In the genomic region with DNA sequence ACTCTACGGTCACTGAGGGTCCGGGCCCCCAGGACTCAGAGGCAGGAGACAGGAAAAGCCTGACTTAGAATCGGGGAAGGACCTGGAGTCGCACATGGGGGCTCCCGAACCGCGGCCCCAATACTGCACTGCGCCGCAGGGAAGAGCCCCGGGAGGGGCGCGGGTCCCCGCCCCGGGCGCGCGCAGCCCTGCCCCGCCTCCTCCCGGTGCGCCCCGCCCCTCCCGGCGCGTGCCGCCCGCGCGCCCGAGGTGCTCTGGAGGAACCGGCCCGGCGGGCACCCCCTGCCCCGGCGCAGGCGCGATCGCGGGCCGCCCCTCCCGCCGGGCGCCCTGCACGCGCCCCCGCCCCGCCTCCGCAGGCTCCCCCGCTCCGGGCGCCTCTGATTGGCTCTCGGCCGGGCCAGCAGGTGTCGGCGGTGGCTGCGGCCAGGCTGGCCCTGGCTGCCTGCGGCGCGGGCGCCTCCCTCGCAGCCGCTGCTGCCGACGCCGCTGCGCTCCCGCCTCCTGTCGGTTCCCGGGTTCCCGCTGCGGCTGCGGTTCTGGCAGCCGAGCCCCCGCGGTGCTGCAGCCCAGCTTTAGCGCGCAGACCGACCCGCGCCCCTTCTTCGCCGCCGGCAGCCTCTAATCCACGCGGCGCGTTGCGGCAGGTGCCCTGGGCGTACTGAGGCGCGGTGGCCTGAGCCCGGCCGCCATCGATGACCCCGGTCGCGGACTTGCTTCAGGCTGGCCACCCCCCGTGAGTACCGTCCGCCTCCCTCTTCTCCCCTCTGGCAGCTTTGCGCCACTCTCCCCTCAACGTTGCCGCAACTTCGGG, we compare ENCODE assay signal across 9 cellular contexts. TPM values are rescaled to one million over a fixed set of nuclear protein-coding genes. Genes with fewer than 3 reads are reported as not detected.
DNase-seq lines count a peak whose midpoint lies in the region; ATAC-seq and TF ChIP-seq lines count a peak whose summit lies in the region.
"Had no signal": no experiment of that assay in that cellular context is flagged by ENCODE, and none has a peak within 500 bp of the region (broad histone marks: within the 10 kb centered on the region; RNA-seq: fewer than 3 reads in every experiment).

Gene MYRIP, plus strand, starts transcription at position 429 of the 814 bp plus-strand sequence. CDS start 91,208 bp downstream, outside the sequence.

- H3K36me3 ChIP-seq in BLaER1 treated with 17β-estradiol and CSF1 and Interleukin-3, amounts not matched to agents 10 nM and 100 nM, result no peaks in the 10 kb centered on the region
- no peaks in the 10 kb centered on the region for H3K36me3 ChIP-seq in iPS-20b (ENCODE audit: insufficient read depth, low read depth, low read length)
- H3K36me3 ChIP-seq in sigmoid colon, result no peaks in the 10 kb centered on the region
- H3K36me3 ChIP-seq in brain microvascular endothelial cell (replicated peaks), result no peaks in the 10 kb centered on the region

- peak within 1 kb of the TSS; percentile 64 to 82 (median 74) for H3K4me3 ChIP-seq in BLaER1 treated with 17β-estradiol and CSF1 and Interleukin-3, amounts not matched to agents 10 nM and 100 nM
- H3K4me3 ChIP-seq in astrocyte of the cerebellum (ENCODE audit: low read depth, low read length), result peak within 1 kb of the TSS; percentile 41
- peak within 1 kb of the TSS; percentile 72 for H3K4me3 ChIP-seq in iPS-20b (ENCODE audit: low read length)
- H3K4me3 ChIP-seq in sigmoid colon, result peak within 1 kb of the TSS; percentile 42 to 61 (median 52)
- H3K4me3 ChIP-seq in brain microvascular endothelial cell (ENCODE audit: low read depth, low read length), result no peak within 1 kb of the TSS

- no peaks in the 10 kb centered on the region for H3K9me3 ChIP-seq in BLaER1 treated with 17β-estradiol and CSF1 and Interleukin-3, amounts not matched to agents 10 nM and 100 nM (replicated peaks in 1 of 11)
- no peaks in the 10 kb centered on the region for H3K9me3 ChIP-seq in iPS-20b (ENCODE audit: insufficient read depth, low read depth, low read length)
- H3K9me3 ChIP-seq in sigmoid colon, result no peaks in the 10 kb centered on the region

- 0 out of 22 replicates have a peak within 1 kb of the TSS, but pooled peaks of 1 of the 11 experiments have one; percentile 10 for H3K27ac ChIP-seq in BLaER1 treated with 17β-estradiol and CSF1 and Interleukin-3, amounts not matched to agents 10 nM and 100 nM
- H3K27ac ChIP-seq in iPS-20b (ENCODE audit: low read length) (no peak within 1 kb of the TSS), sigmoid colon (peak within 1 kb of the TSS in 1 of 4 donors; percentile 37), brain microvascular endothelial cell (no peak within 1 kb of the TSS)

- TF ChIP-seq POLR2A in sigmoid colon (IDR thresholded peaks at IDR 0.05), result no peak

- 1% methylated on average over 103 of the region's 103 CpGs for WGBS in sigmoid colon, 2 donors

- peaks cover 36 to 44% (median 40%) of the 10 kb centered on the region in 11 experiments for H3K27me3 ChIP-seq in BLaER1 treated with 17β-estradiol and CSF1 and Interleukin-3, amounts not matched to agents 10 nM and 100 nM
- H3K27me3 ChIP-seq in iPS-20b (ENCODE audit: insufficient read depth, low read length) (peaks cover 69% of the 10 kb centered on the region), sigmoid colon (peaks cover 21 to 50% (median 38%) of the 10 kb centered on the region in 3 donors), brain microvascular endothelial cell (replicated peaks) (peaks cover 40% of the 10 kb centered on the region)

- no peak for TF ChIP-seq EP300 in sigmoid colon (IDR thresholded peaks at IDR 0.05)

- peak; percentile 77 for ATAC-seq in GM18868 (IDR thresholded peaks at IDR 0.05; ENCODE audit: unreplicated experiment)
- peak; percentile 76 for ATAC-seq in HG03095 (IDR thresholded peaks at IDR 0.05; ENCODE audit: unreplicated experiment)

- peak within 1 kb of the TSS; percentile 99 to 100 (median 100) for H3K4me2 ChIP-seq in BLaER1 treated with 17β-estradiol and CSF1 and Interleukin-3, amounts not matched to agents 10 nM and 100 nM

- peak within 1 kb of the TSS; percentile 45 to 76 (median 67) for H3K9ac ChIP-seq in BLaER1 treated with 17β-estradiol and CSF1 and Interleukin-3, amounts not matched to agents 10 nM and 100 nM
- peak within 1 kb of the TSS; percentile 38; the same call in 1 of the 2 replicates for H3K9ac ChIP-seq in iPS-20b (ENCODE audit: low read depth, low read length)

- H3K4me1 ChIP-seq in BLaER1 treated with 17β-estradiol and CSF1 and Interleukin-3, amounts not matched to agents 10 nM and 100 nM, result peaks cover 8 to 25% (median 16%) of the 10 kb centered on the region in 10 experiments; a peak in 18 of 20 replicates
- H3K4me1 ChIP-seq in iPS-20b (ENCODE audit: insufficient read depth, low read length), result peaks cover 2% of the 10 kb centered on the region; the same call in 1 of the 2 replicates
- H3K4me1 ChIP-seq in sigmoid colon, result peaks cover 0 to 24% (median 15%) of the 10 kb centered on the region in 4 donors

- intact Hi-C loops in sigmoid colon (cut with DNase I), result no loop called here

- TF ChIP-seq CTCF in astrocyte of the cerebellum (IDR thresholded peaks at IDR 0.05; ENCODE audit: low read depth, low read length, missing control alignments) (no peak), sigmoid colon (IDR thresholded peaks at IDR 0.05) (no peak), brain microvascular endothelial cell (IDR thresholded peaks at IDR 0.05; ENCODE audit: low read depth, low read length, missing control alignments) (no peak)

- DNase-seq in NCI-H460 (ENCODE audit: extremely low read depth, low read depth) (peak; percentile 47), astrocyte of the cerebellum (ENCODE audit: low read depth) (no peak), sigmoid colon (peak; percentile 69), brain microvascular endothelial cell (no peak)

- in situ Hi-C loops in astrocyte of the cerebellum (cut with HindIII; ENCODE audit: low sequenced_read_pairs) (no loop called here), brain microvascular endothelial cell (cut with HindIII; ENCODE audit: low pct_ligation_motif_present, low sequenced_read_pairs) (no loop called here)

- peaks cover 0 to 8% (median 0%) of the 10 kb centered on the region in 11 experiments; a peak in 1 of 22 replicates for H4K20me1 ChIP-seq in BLaER1 treated with 17β-estradiol and CSF1 and Interleukin-3, amounts not matched to agents 10 nM and 100 nM

RNA-seq across cellular contexts. Expression of gene MYRIP, which starts in this region (rescaled TPM):
- total RNA-seq in NCI-H460 (2014; rRNA removed; shearing (Covaris generic)), result 2.5 and 2.7 TPM in 2 replicates
- 0.18 and 0.35 TPM in 2 replicates for polyA plus RNA-seq in NCI-H460 (2014; cell fraction: nucleus; rRNA removed)
- 1 to 10 TPM; 2.2 to 5.5 (median 4.1) TPM for total RNA-seq in sigmoid colon
- 1 to 10 TPM; 2.4 to 5.1 (median 4.2) TPM for polyA plus RNA-seq in sigmoid colon
- total RNA-seq: RPMI7951 had no signal

Comparison
In these comparisons a context has a peak if more than half of its experiments do, and no peak if none do; other contexts are left out.
1. DNase-seq: peak in NCI-H460 (single experiment) and sigmoid colon (single experiment); none in astrocyte of the cerebellum (single experiment) and brain microvascular endothelial cell (single experiment).